In the genomic region with DNA sequence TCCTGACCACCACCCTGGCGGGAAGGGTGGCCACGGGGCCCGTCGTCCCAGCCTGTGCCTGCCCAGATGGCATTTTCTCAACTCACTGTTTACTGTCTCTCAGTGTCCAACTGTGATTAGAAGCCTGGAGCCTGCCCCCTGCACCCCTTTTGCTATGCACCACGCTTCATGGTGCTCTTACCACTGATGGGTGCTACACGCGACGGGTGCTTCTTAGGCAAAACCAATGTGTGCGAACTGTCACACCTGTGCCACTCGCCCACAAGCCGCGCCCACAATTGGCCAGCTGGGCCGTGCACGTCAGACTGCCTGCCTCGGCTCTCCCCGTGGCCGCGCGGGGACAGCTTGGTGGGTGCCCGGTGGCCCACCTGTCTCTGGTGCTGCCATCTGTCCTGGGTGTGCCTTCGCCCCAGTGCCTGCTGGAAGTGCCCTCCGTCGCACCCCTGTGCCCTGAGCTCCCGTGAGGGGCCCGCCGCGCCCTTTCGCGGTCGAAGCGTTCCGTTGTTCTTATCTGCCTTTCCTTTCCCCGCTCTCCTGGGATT, we compare ENCODE assay signal across 19 cellular contexts. TPM values are rescaled to one million over a fixed set of nuclear protein-coding genes. Genes with fewer than 3 reads are reported as not detected.
"Had no signal": no experiment of that assay in that cellular context is flagged by ENCODE, and none has a peak within 500 bp of the region (broad histone marks: within the 10 kb centered on the region; RNA-seq: fewer than 3 reads in every experiment).

No MANE protein-coding gene starts in this region.

- DNase-seq: activated CD4-positive, CD25-positive, alpha-beta regulatory T cell; activated CD8-positive, alpha-beta memory T cell treated with anti-CD3 and anti-CD28 coated beads, Interleukin-2, amount 10 ng/mL, durations not matched to agents 7 days and 5 days; activated naive CD4-positive, alpha-beta T cell; activated T-cell treated with anti-CD3 and anti-CD28 coated beads, Interleukin-2, amount 50 U/mL, for 4 hours; colonic mucosa; foreskin melanocyte; head of caudate nucleus; mesenchymal stem cell; pancreas; stimulated activated CD4-positive, alpha-beta T cell treated with anti-CD3 and anti-CD28 coated beads, Interleukin-15, amount 100 ng/mL, for 24 hours; stimulated activated CD4-positive, alpha-beta T cell treated with anti-CD3 and anti-CD28 coated beads, Interleukin-4, amount 100 ng/mL, for 24 hours; thyroid gland had no signal

- ATAC-seq: activated CD8-positive, alpha-beta memory T cell treated with anti-CD3 and anti-CD28 coated beads, Interleukin-2, amount 10 ng/mL, durations not matched to agents 7 days and 5 days; activated T-cell treated with anti-CD3 and anti-CD28 coated beads, Interleukin-2, amount 50 U/mL, for 4 hours; left lung; pancreas had no signal

- H3K27me3 Mint-ChIP-seq: activated CD8-positive, alpha-beta memory T cell treated with anti-CD3 and anti-CD28 coated beads, Interleukin-2, amount 10 ng/mL, durations not matched to agents 7 days and 5 days had no signal

- FAIRE-seq: endothelial cell of umbilical vein, islet of Langerhans, pancreas, TTC549 had no signal

- H3K27me3 ChIP-seq: colonic mucosa, left lung, pancreas, thyroid gland, vagina had no signal

- H3K27ac ChIP-seq: colonic mucosa, left lung, pancreas, thyroid gland, vagina had no signal

- H3K27ac Mint-ChIP-seq: activated CD8-positive, alpha-beta memory T cell treated with anti-CD3 and anti-CD28 coated beads, Interleukin-2, amount 10 ng/mL, durations not matched to agents 7 days and 5 days; T-helper 1 cell treated with Interleukin-12 subunit alpha and Interleukin-12 subunit beta and Interleukin-4 antibody, amounts not matched to agents 30 μg/mL and 1 μg/mL, for 36 hours had no signal

- H3K4me1 ChIP-seq: colonic mucosa, left lung, pancreas, vagina had no signal

- H3K9me3 ChIP-seq: colonic mucosa, left lung, pancreas, thyroid gland, vagina had no signal

- H3K9me3 Mint-ChIP-seq: activated T-cell treated with anti-CD3 and anti-CD28 coated beads, Interleukin-2, amount 50 U/mL, for 4 hours; T-helper 1 cell treated with Interleukin-12 subunit alpha and Interleukin-12 subunit beta and Interleukin-4 antibody, amounts not matched to agents 30 μg/mL and 1 μg/mL, for 36 hours had no signal

- H3K4me1 Mint-ChIP-seq: activated CD8-positive, alpha-beta memory T cell treated with anti-CD3 and anti-CD28 coated beads, Interleukin-2, amount 10 ng/mL, durations not matched to agents 7 days and 5 days had no signal

- H3K4me3 Mint-ChIP-seq: activated CD8-positive, alpha-beta memory T cell treated with anti-CD3 and anti-CD28 coated beads, Interleukin-2, amount 10 ng/mL, durations not matched to agents 7 days and 5 days; activated T-cell treated with anti-CD3 and anti-CD28 coated beads, Interleukin-2, amount 50 U/mL, for 4 hours; T-helper 1 cell treated with Interleukin-12 subunit alpha and Interleukin-12 subunit beta and Interleukin-4 antibody, amounts not matched to agents 30 μg/mL and 1 μg/mL, for 36 hours had no signal

- H3K4me3 ChIP-seq: colonic mucosa, left lung, pancreas, thyroid gland, vagina had no signal

- H3K36me3 ChIP-seq: pancreas had no signal

RNA-seq across cellular contexts. Expression of a gene that starts 15.1 kb away (rescaled TPM):
- total RNA-seq: cardiac septum, endothelial cell of umbilical vein had no signal
